In the genomic region with DNA sequence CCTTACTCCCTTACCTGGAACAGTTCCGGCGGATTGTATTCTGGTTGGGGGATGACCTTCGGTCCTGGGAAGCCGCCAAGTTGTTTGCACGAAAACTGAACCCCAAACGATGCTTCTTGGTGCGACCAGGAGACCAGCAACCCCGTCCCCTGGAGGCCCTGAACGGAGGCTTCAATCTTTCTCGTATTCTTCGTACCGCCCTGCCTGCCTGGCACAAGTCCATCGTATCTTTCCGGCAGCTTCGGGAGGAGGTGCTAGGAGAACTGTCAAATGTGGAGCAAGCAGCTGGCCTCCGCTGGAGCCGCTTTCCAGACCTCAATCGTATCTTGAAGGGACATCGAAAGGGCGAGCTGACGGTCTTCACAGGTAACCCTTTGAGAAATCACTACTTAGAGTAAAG, we compare ENCODE assay signal across 17 cellular contexts. TPM values are rescaled to one million over a fixed set of nuclear protein-coding genes. Genes with fewer than 3 reads are reported as not detected.
A peak's percentile ranks its signal among the peaks of the same experiment; 100 is the strongest.
DNase-seq lines count a peak whose midpoint lies in the region; ATAC-seq and TF ChIP-seq lines count a peak whose summit lies in the region.
"Had no signal": no experiment of that assay in that cellular context is flagged by ENCODE, and none has a peak within 500 bp of the region (broad histone marks: within the 10 kb centered on the region; RNA-seq: fewer than 3 reads in every experiment).

No MANE protein-coding gene starts in this region.

- H3K4me1 ChIP-seq in NT2/D1 (ENCODE audit: insufficient read depth, insufficient read length) (peaks cover 6% of the 10 kb centered on the region), esophagus muscularis mucosa (peaks cover 22 to 51% (median 38%) of the 10 kb centered on the region in 4 donors)

- intact Hi-C loops in natural killer cell (cut with micrococcal nuclease) = no loop called here
- intact Hi-C loops in esophagus muscularis mucosa (cut with DNase I) = loop anchor here (5.0 kb wide), 1 partner anchor 38 kb away; no protein-coding TSS in a partner anchor

- peaks cover 66% of the 10 kb centered on the region for H3K36me3 ChIP-seq in NT2/D1 (ENCODE audit: insufficient read depth, insufficient read length, low read length)
- peaks cover 19 to 65% (median 50%) of the 10 kb centered on the region in 4 donors for H3K36me3 ChIP-seq in esophagus muscularis mucosa
- H3K36me3 ChIP-seq: neutrophil had no signal

- no peak overlapping the region for H3K27ac Mint-ChIP-seq in natural killer cell treated with Interleukin-12 subunit alpha and Interleukin-12 subunit beta and Interleukin-15 and Interleukin-18, amount 100 ng/mL, for 72 hours
- H3K27ac Mint-ChIP-seq in natural killer cell = no peak overlapping the region
- H3K27ac Mint-ChIP-seq in brain = no peak overlapping the region

- TF ChIP-seq CTCF in natural killer cell (IDR thresholded peaks at IDR 0.05) (no peak), brain (conservative IDR thresholded peaks at IDR 0.05) (no peak), esophagus muscularis mucosa (IDR thresholded peaks at IDR 0.05) (no peak)

- peak overlapping the region; percentile 8 for H3K9ac ChIP-seq in NT2/D1 (ENCODE audit: insufficient read length, low read depth)

- DNase-seq in natural killer cell treated with Interleukin-12 subunit alpha and Interleukin-12 subunit beta and Interleukin-15 and Interleukin-18, amount 100 ng/mL, for 72 hours (ENCODE audit: low spot score) = no peak
- no peak for DNase-seq in natural killer cell
- DNase-seq in NT2/D1 (ENCODE audit: low read depth, low spot score) = no peak
- DNase-seq in stimulated activated CD4-positive, alpha-beta T cell treated with anti-CD3 and anti-CD28 coated beads, Interleukin-2, amount 100 ng/mL, for 48 hours = no peak
- DNase-seq in activated CD4-positive, alpha-beta T cell treated with anti-CD3 and anti-CD28 coated beads, Interleukin-2, amount 50 U/mL, for 1 hour = no peak
- DNase-seq in esophagus muscularis mucosa (ENCODE audit: extremely low spot score) = no peak
- DNase-seq: central memory CD4-positive, alpha-beta T cell; heart left ventricle; mesendoderm; NCI-H1048; NCI-H2107; NCI-H526 treated with DMSO at 0.1 percent for 48 hours; PC-9; sigmoid colon had no signal

- no peak for TF ChIP-seq EP300 in esophagus muscularis mucosa (IDR thresholded peaks at IDR 0.05)

- peaks cover 23% of the 10 kb centered on the region for H3K36me3 Mint-ChIP-seq in natural killer cell treated with Interleukin-12 subunit alpha and Interleukin-12 subunit beta and Interleukin-15 and Interleukin-18, amount 100 ng/mL, for 72 hours
- H3K36me3 Mint-ChIP-seq in natural killer cell = peaks cover 9% of the 10 kb centered on the region
- H3K36me3 Mint-ChIP-seq in brain = peaks cover 27% of the 10 kb centered on the region

- H3K27me3 ChIP-seq in NT2/D1 (ENCODE audit: insufficient read depth, insufficient read length) (no peaks in the 10 kb centered on the region), esophagus muscularis mucosa (no peaks in the 10 kb centered on the region)
- H3K27me3 ChIP-seq: heart left ventricle, neutrophil, sigmoid colon had no signal

- H3K4me3 ChIP-seq in NT2/D1 (ENCODE audit: insufficient read length, low read depth) (no peak overlapping the region), esophagus muscularis mucosa (no peak overlapping the region)
- H3K4me3 ChIP-seq: sigmoid colon had no signal

- H3K27ac ChIP-seq in esophagus muscularis mucosa (replicated peaks in 1 of 4) = no peak overlapping the region
- H3K27ac ChIP-seq: heart left ventricle, neutrophil, PC-9, sigmoid colon had no signal

- peak overlapping the region; percentile 9 for H3K4me3 Mint-ChIP-seq in natural killer cell treated with Interleukin-12 subunit alpha and Interleukin-12 subunit beta and Interleukin-15 and Interleukin-18, amount 100 ng/mL, for 72 hours
- H3K4me3 Mint-ChIP-seq in natural killer cell (no peak overlapping the region), brain (peak overlapping the region; percentile 45 to 96 (median 49))

- no peaks in the 10 kb centered on the region for H3K9me3 Mint-ChIP-seq in natural killer cell treated with Interleukin-12 subunit alpha and Interleukin-12 subunit beta and Interleukin-15 and Interleukin-18, amount 100 ng/mL, for 72 hours
- H3K9me3 Mint-ChIP-seq in natural killer cell (peaks cover 0 to 3% of the 10 kb centered on the region in 2 donors), brain (no peaks in the 10 kb centered on the region)

- no peak for ATAC-seq in natural killer cell treated with Interleukin-12 subunit alpha and Interleukin-12 subunit beta and Interleukin-15 and Interleukin-18, amount 100 ng/mL, for 72 hours
- ATAC-seq in natural killer cell (no peak), HG03469 (IDR thresholded peaks at IDR 0.05; ENCODE audit: unreplicated experiment) (no peak)
- ATAC-seq: heart left ventricle had no signal

- TF ChIP-seq POLR2A in esophagus muscularis mucosa (IDR thresholded peaks at IDR 0.05; ENCODE audit: low read depth) = no peak

- peaks cover 19 to 27% of the 10 kb centered on the region in 2 donors for H3K4me1 Mint-ChIP-seq in natural killer cell treated with Interleukin-12 subunit alpha and Interleukin-12 subunit beta and Interleukin-15 and Interleukin-18, amount 100 ng/mL, for 72 hours (ENCODE audit: low read depth in 2 of 2)
- H3K4me1 Mint-ChIP-seq in natural killer cell (peaks cover 10 to 25% of the 10 kb centered on the region in 2 donors), brain (peaks cover 45% of the 10 kb centered on the region)

- no peaks in the 10 kb centered on the region for H3K9me3 ChIP-seq in NT2/D1 (ENCODE audit: insufficient read depth, low read length)
- H3K9me3 ChIP-seq in esophagus muscularis mucosa = no peaks in the 10 kb centered on the region
- H3K9me3 ChIP-seq: heart left ventricle, neutrophil, sigmoid colon had no signal

- H3K27me3 Mint-ChIP-seq in natural killer cell treated with Interleukin-12 subunit alpha and Interleukin-12 subunit beta and Interleukin-15 and Interleukin-18, amount 100 ng/mL, for 72 hours = no peaks in the 10 kb centered on the region
- H3K27me3 Mint-ChIP-seq in natural killer cell (ENCODE audit: low read depth in 2 of 2) (no peaks in the 10 kb centered on the region), brain (peaks cover 10% of the 10 kb centered on the region)

- 94% methylated on average over 21 of the region's 21 CpGs for WGBS in esophagus muscularis mucosa

RNA-seq across cellular contexts. Expression of a gene that starts 1.7 kb away (rescaled TPM):
- total RNA-seq in natural killer cell treated with Interleukin-12 subunit alpha and Interleukin-12 subunit beta and Interleukin-15 and Interleukin-18, amount 100 ng/mL, for 72 hours = 10 to 100 TPM; 13.6 to 34.2 TPM
- total RNA-seq in natural killer cell (1 to 10 TPM; 2.2 to 3.6 (median 3.3) TPM), esophagus muscularis mucosa (10 to 100 TPM in 2 of 4 donors, 1 to 10 TPM in 2; 3.7 to 11.1 (median 9.0) TPM)
- polyA plus RNA-seq in brain (ENCODE audit: insufficient read depth, low read depth, low replicate concordance) = 9.2 TPM

RNA-seq across cellular contexts. Expression of a gene that starts 1.8 kb away (rescaled TPM):
- 10 to 100 TPM; 52.3 to 60.7 TPM for total RNA-seq in natural killer cell treated with Interleukin-12 subunit alpha and Interleukin-12 subunit beta and Interleukin-15 and Interleukin-18, amount 100 ng/mL, for 72 hours
- 10 to 100 TPM; 27.2 to 42.0 (median 33.1) TPM for total RNA-seq in natural killer cell
- polyA plus RNA-seq in brain (ENCODE audit: insufficient read depth, low read depth, low replicate concordance) = 126 TPM
- total RNA-seq in esophagus muscularis mucosa = 10 to 100 TPM; 54.4 to 98.8 (median 82.4) TPM

RNA-seq across cellular contexts. Expression of a gene that starts 10.5 kb away (rescaled TPM):
- total RNA-seq in natural killer cell treated with Interleukin-12 subunit alpha and Interleukin-12 subunit beta and Interleukin-15 and Interleukin-18, amount 100 ng/mL, for 72 hours = 1 to 10 TPM; 6.2 to 6.4 TPM
- total RNA-seq in natural killer cell (10 to 100 TPM in 2 of 3 donors, 1 to 10 TPM in 1; 8.0 to 16.1 (median 11.7) TPM), esophagus muscularis mucosa (100 to 1,000 TPM in 3 of 4 donors, 10 to 100 TPM in 1; 90.5 to 209 (median 162) TPM)
- 54.6 TPM for polyA plus RNA-seq in brain (ENCODE audit: insufficient read depth, low read depth, low replicate concordance)

RNA-seq across cellular contexts. Expression of a gene that starts 19.8 kb away (rescaled TPM):
- under 1 TPM in 1 of 2 donors, not detected in 1; 0.19 TPM for total RNA-seq in natural killer cell treated with Interleukin-12 subunit alpha and Interleukin-12 subunit beta and Interleukin-15 and Interleukin-18, amount 100 ng/mL, for 72 hours
- total RNA-seq in natural killer cell (1 to 10 TPM in 1 of 3 donors, under 1 TPM in 1, not detected in 1; 0.53 to 1.7 TPM), esophagus muscularis mucosa (1 to 10 TPM in 3 of 4 donors, under 1 TPM in 1; 0.66 to 2.5 (median 1.4) TPM)
- 8.4 TPM for polyA plus RNA-seq in brain (ENCODE audit: insufficient read depth, low read depth, low replicate concordance)

RNA-seq across cellular contexts. Expression of a gene that starts 41.8 kb away (rescaled TPM):
- total RNA-seq in natural killer cell treated with Interleukin-12 subunit alpha and Interleukin-12 subunit beta and Interleukin-15 and Interleukin-18, amount 100 ng/mL, for 72 hours = under 1 TPM; 0.17 to 0.62 TPM
- total RNA-seq in natural killer cell (1 to 10 TPM in 1 of 3 donors, under 1 TPM in 2; 0.35 to 1.2 (median 0.52) TPM), esophagus muscularis mucosa (under 1 TPM; under 0.01 to 0.75 (median 0.39) TPM)
- polyA plus RNA-seq in brain (ENCODE audit: insufficient read depth, low read depth, low replicate concordance) = 8.2 TPM

Comparison
In these comparisons a context has a peak if more than half of its experiments do, and no peak if none do; other contexts are left out.
1. RNA of a gene that starts 10.5 kb away (total RNA-seq): 90.5 to 209 TPM in esophagus muscularis mucosa; 8.0 to 16.1 TPM in natural killer cell and 6.2 to 6.4 TPM in natural killer cell treated with Interleukin-12 subunit alpha and Interleukin-12 subunit beta and Interleukin-15 and Interleukin-18, amount 100 ng/mL, for 72 hours; every median in the first group is over 4 times any median in the second.